In the genomic region with DNA sequence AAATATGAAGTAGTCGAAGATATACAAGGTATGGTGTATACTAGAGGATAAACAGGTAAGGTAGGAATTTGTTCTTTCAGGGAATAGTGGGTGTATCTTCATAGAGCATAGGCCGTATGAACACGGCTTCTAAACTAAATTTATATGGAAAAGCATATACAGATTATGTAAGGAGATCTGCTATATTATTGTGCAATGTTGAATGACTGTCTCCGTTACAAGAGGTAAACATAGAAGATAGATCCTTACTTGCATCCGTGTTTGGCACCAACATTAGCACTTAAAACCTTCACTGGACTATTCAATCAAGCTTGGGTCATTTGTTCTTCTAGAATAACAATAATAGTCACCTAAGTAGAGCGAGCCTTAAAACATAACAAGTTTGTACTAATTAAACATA, we compare ENCODE assay signal across 2 cellular contexts.
TF ChIP-seq lines count a peak whose summit lies in the region.

No MANE protein-coding gene starts in this region.

TF ChIP-seq in IMR-90, 13 proteins besides CTCF, POLR2A, EP300 and RAD21:
- TF ChIP-seq SMC3 (IDR thresholded peaks at IDR 0.05; ENCODE audit: low read depth, low read length) (no peak), CEBPB (IDR thresholded peaks at IDR 0.05; ENCODE audit: low read depth, low read length) (peak; percentile 91), CHD1 (IDR thresholded peaks at IDR 0.05; ENCODE audit: low read depth, low read length) (no peak)

TF ChIP-seq in GM12878, 131 proteins besides CTCF, POLR2A, EP300 and RAD21:
- TF ChIP-seq, protein P1, sequence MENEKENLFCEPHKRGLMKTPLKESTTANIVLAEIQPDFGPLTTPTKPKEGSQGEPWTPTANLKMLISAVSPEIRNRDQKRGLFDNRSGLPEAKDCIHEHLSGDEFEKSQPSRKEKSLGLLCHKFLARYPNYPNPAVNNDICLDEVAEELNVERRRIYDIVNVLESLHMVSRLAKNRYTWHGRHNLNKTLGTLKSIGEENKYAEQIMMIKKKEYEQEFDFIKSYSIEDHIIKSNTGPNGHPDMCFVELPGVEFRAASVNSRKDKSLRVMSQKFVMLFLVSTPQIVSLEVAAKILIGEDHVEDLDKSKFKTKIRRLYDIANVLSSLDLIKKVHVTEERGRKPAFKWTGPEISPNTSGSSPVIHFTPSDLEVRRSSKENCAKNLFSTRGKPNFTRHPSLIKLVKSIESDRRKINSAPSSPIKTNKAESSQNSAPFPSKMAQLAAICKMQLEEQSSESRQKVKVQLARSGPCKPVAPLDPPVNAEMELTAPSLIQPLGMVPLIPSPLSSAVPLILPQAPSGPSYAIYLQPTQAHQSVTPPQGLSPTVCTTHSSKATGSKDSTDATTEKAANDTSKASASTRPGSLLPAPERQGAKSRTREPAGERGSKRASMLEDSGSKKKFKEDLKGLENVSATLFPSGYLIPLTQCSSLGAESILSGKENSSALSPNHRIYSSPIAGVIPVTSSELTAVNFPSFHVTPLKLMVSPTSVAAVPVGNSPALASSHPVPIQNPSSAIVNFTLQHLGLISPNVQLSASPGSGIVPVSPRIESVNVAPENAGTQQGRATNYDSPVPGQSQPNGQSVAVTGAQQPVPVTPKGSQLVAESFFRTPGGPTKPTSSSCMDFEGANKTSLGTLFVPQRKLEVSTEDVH (IDR thresholded peaks at IDR 0.05; ENCODE audit: low read depth, partially characterized antibody) = no peak
- TF ChIP-seq CREB1 (IDR thresholded peaks at IDR 0.05; ENCODE audit: low read depth) (no peak), CBX5 (IDR thresholded peaks at IDR 0.05; ENCODE audit: low read depth) (no peak), BHLHE40 (IDR thresholded peaks at IDR 0.05; ENCODE audit: borderline replicate concordance in 1 of 2, low read depth in 2 of 2, low read length in 1 of 2) (no peak), BACH1 (IDR thresholded peaks at IDR 0.05; ENCODE audit: borderline replicate concordance) (no peak)
